15 cellular contexts compared by ENCODE assay signal in the genomic region with DNA sequence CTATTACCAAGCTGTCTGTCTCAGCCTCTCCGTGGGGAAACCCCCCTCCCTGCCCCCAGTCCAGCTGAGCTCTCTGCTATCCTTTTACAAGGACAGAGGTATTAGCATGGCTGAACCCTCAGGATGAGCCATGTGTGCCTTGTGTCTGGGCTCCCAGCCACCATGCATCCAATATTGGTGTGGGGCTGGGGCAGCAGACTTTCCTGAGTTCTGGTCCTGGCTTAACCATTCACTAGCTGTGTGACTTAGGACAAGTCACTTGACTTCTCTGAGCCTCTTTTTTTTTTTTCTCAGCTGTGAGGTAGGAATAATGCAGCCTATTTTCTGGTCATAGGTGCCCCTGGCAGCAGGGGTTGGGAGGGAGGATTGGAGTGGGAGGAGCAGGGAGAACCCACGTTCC. TPM values are rescaled to one million over a fixed set of nuclear protein-coding genes. Genes with fewer than 3 reads are reported as not detected.
DNase-seq lines count a peak whose midpoint lies in the region; FAIRE-seq and TF ChIP-seq lines count a peak whose summit lies in the region.
"Had no signal": no experiment of that assay in that cellular context is flagged by ENCODE, and none has a peak within 500 bp of the region (broad histone marks: within the 10 kb centered on the region; RNA-seq: fewer than 3 reads in every experiment).

No MANE protein-coding gene starts in this region.

- H2AFZ ChIP-seq in OCI-LY3 (ENCODE audit: low read depth, low read length) (no peak overlapping the region), H1 (ENCODE audit: low read length) (no peak overlapping the region)
- H2AFZ ChIP-seq: GM23248 had no signal

- H2BK15ac ChIP-seq in H1 (ENCODE audit: low read length) = peak overlapping the region; percentile 83

- no peak overlapping the region for H3K4ac ChIP-seq in H1 (replicated peaks; ENCODE audit: insufficient read length, low read depth, low read length)

- no peak for TF ChIP-seq EP300 in H1 (IDR thresholded peaks at IDR 0.05; ENCODE audit: borderline replicate concordance in 1 of 2, low read depth in 2 of 2, low read length in 2 of 2)

- H4K91ac ChIP-seq in H1 (replicated peaks; ENCODE audit: insufficient read length, low read length) = peak overlapping the region; percentile 11

- H3K4me3 ChIP-seq in OCI-LY3 (ENCODE audit: low read length) = no peak overlapping the region
- H3K4me3 ChIP-seq in H1 (ENCODE audit: extremely low read depth in 1 of 4, insufficient read depth in 2 of 4, low read depth in 3 of 4, low read length in 4 of 4) = no peak overlapping the region
- H3K4me3 ChIP-seq: GM23248 had no signal

- peaks cover 4% of the 10 kb centered on the region; the same call in 1 of the 2 replicates for H3K27me3 ChIP-seq in OCI-LY3 (ENCODE audit: low read depth, low read length)
- H3K27me3 ChIP-seq in H1 (replicated peaks in 1 of 4; ENCODE audit: control insufficient read depth in 3 of 4, extremely low read depth in 1 of 4, insufficient read depth in 3 of 4, low read length in 3 of 4) = no peaks in the 10 kb centered on the region

- 0 out of 2 replicates have a peak overlapping the region, but pooled peaks have one; percentile 88 for H2AK5ac ChIP-seq in H1 (ENCODE audit: low read depth, low read length)

- no peak overlapping the region for H3K23ac ChIP-seq in H1 (ENCODE audit: insufficient read length)

- no peak overlapping the region for H3K56ac ChIP-seq in H1 (replicated peaks; ENCODE audit: insufficient read length, low read depth, low read length)

- H3K4me2 ChIP-seq in OCI-LY3 (ENCODE audit: low read length) = peak overlapping the region; percentile 42
- H3K4me2 ChIP-seq in H1 (ENCODE audit: insufficient read depth in 1 of 2, low read depth in 2 of 2, low read length in 2 of 2) = no peak overlapping the region

- TF ChIP-seq POLR2A in H1 (IDR thresholded peaks at IDR 0.05; ENCODE audit: control extremely low read depth in 1 of 2, low read depth in 2 of 2, low read length in 2 of 2) (no peak), erythroblast (IDR thresholded peaks at IDR 0.05; ENCODE audit: low read length) (no peak)

- TF ChIP-seq CTCF in OCI-LY3 (IDR thresholded peaks at IDR 0.05; ENCODE audit: low read depth, low read length) (no peak), H1 (IDR thresholded peaks at IDR 0.05; ENCODE audit: control extremely low read depth in 1 of 3, insufficient read depth in 1 of 3, low read depth in 1 of 3, low read length in 3 of 3) (no peak)

- no peak for FAIRE-seq in H1 (lab: Jason Lieb, UNC)
- FAIRE-seq: GM18507 had no signal

- H2BK20ac ChIP-seq in H1 (ENCODE audit: low read length) = no peak overlapping the region

- no peak overlapping the region for H3K18ac ChIP-seq in H1 (ENCODE audit: extremely low read depth, low read length)

- H3K9me3 ChIP-seq in OCI-LY3 (ENCODE audit: insufficient read depth, low read length) (no peaks in the 10 kb centered on the region), H1 (ENCODE audit: insufficient read depth in 2 of 2, low read depth in 1 of 2, low read length in 1 of 2) (no peaks in the 10 kb centered on the region)

- no peaks in the 10 kb centered on the region for H3K23me2 ChIP-seq in H1 (ENCODE audit: low read depth, low read length)

- H3K4me1 ChIP-seq in OCI-LY3 (ENCODE audit: low read length) (peaks cover 31% of the 10 kb centered on the region), H1 (replicated peaks in 1 of 4; ENCODE audit: control insufficient read depth in 3 of 4, insufficient read depth in 4 of 4, low read length in 3 of 4) (peaks cover 20 to 49% (median 31%) of the 10 kb centered on the region in 4 experiments)

- peaks cover 4% of the 10 kb centered on the region; the same call in 1 of the 2 replicates for H3K79me1 ChIP-seq in H1 (ENCODE audit: low read depth, low read length)

- 69% methylated on average over 2 of the region's 2 CpGs; no CpG with 5 or more reads in 1 of the 2 experiments for WGBS in H1 (ENCODE audit: extremely low coverage in 1 of 2, insufficient coverage in 1 of 2, insufficient read length in 1 of 2, insufficient replicate concordance in 2 of 2, low coverage in 1 of 2, low lambda C conversion rate in 2 of 2, missing lambda C conversion rate in 1 of 2), 2 experiments

- no peaks in the 10 kb centered on the region for H3K79me2 ChIP-seq in OCI-LY3 (ENCODE audit: low read length)
- no peaks in the 10 kb centered on the region for H3K79me2 ChIP-seq in H1 (ENCODE audit: control insufficient read depth in 1 of 2, insufficient read depth in 2 of 2, low read length in 2 of 2)

- H3K27ac ChIP-seq in OCI-LY3 (ENCODE audit: low read length) (no peak overlapping the region), H1 (ENCODE audit: low read depth, low read length) (no peak overlapping the region)
- H3K27ac ChIP-seq: 22Rv1, GM23248 had no signal

- no peak overlapping the region for H4K5ac ChIP-seq in H1 (ENCODE audit: insufficient read length, low read depth, low read length)

- TF ChIP-seq RAD21 in H1 (IDR thresholded peaks at IDR 0.05 in 1 of 2, conservative IDR thresholded peaks at IDR 0.05 in 1 of 2; ENCODE audit: low read depth in 2 of 2, low read length in 2 of 2) = no peak

- H3K9ac ChIP-seq in OCI-LY3 (ENCODE audit: low read length) = no peak overlapping the region
- H3K9ac ChIP-seq in H1 (replicated peaks in 1 of 4; ENCODE audit: extremely low read depth in 1 of 4, low read depth in 3 of 4, low read length in 3 of 4) = no peak overlapping the region
- H3K9ac ChIP-seq: GM23248 had no signal

- H4K8ac ChIP-seq in H1 (ENCODE audit: extremely low read depth, insufficient read depth, low read length) = no peak overlapping the region; the same call in 1 of the 2 replicates

- H4K20me1 ChIP-seq in OCI-LY3 (ENCODE audit: insufficient read depth, low read length) = no peaks in the 10 kb centered on the region
- H4K20me1 ChIP-seq in H1 (replicated peaks in 1 of 2; ENCODE audit: control insufficient read depth in 1 of 2, insufficient read depth in 2 of 2, low read length in 2 of 2) = no peaks in the 10 kb centered on the region

- CTCF ChIA-PET in H1 (lab: Charles Lee; ENCODE audit: partially characterized antibody) = interaction anchor here (0.8 to 4.2 kb wide), 9 partner anchors 8 to 134 kb away, joined by 3 to 26 read pairs (median 6); a partner anchor contains a TSS

- POLR2A ChIA-PET in H1 (lab: Charles Lee; ENCODE audit: partially characterized antibody) = interaction anchor here (1.3 kb wide), 1 partner anchor 17 kb away, joined by 3 read pairs; a partner anchor contains a TSS

- 0 out of 2 replicates have a peak overlapping the region, but pooled peaks have one; percentile 55 for H2BK12ac ChIP-seq in H1 (ENCODE audit: low read depth, low read length)

- DNase-seq in NCI-H82 (lab: John Stamatoyannopoulos, UW) (peak; percentile 56), NCI-H82 treated with DMSO at 0.1 percent for 48 hours (lab: John Stamatoyannopoulos, UW; ENCODE audit: unreplicated experiment) (no peak), H1 (ENCODE audit: low read depth in 1 of 2, low spot score in 2 of 2) (no peak), erythroblast (lab: John Stamatoyannopoulos, UW) (no peak), mesenteric fat pad (ENCODE audit: low spot score) (no peak), islet precursor cell (no peak)
- DNase-seq: CD4-positive, CD25-positive, alpha-beta regulatory T cell; GM23248; H9; HFFc6 had no signal

- no peak overlapping the region for H2BK120ac ChIP-seq in H1 (replicated peaks; ENCODE audit: low read depth, low read length)

- no peak overlapping the region for H3K14ac ChIP-seq in H1 (ENCODE audit: insufficient read length)

- peak overlapping the region; percentile 35; the same call in 1 of the 2 replicates for H2BK5ac ChIP-seq in H1 (ENCODE audit: low read depth, low read length)

- H3K36me3 ChIP-seq in OCI-LY3 (replicated peaks; ENCODE audit: low read depth, low read length) (no peaks in the 10 kb centered on the region), H1 (ENCODE audit: control insufficient read depth in 2 of 4, insufficient read depth in 4 of 4, low read length in 3 of 4) (0 out of 8 replicates have a peak, but pooled peaks cover 0 to 7% (median 0%) of the 10 kb centered on the region in 4 experiments)

TF ChIP-seq in H1, 55 proteins besides CTCF, POLR2A, EP300 and RAD21:
- TF ChIP-seq KDM1A (IDR thresholded peaks at IDR 0.05; ENCODE audit: borderline replicate concordance, low read length) (peak; percentile 68; the same call in 1 of the 2 replicates), HDAC2 (IDR thresholded peaks at IDR 0.05; ENCODE audit: borderline replicate concordance in 1 of 2, low read depth in 2 of 2, low read length in 2 of 2) (0 out of 4 replicates have a peak, but pooled peaks of 1 of the 2 experiments have one; percentile 51)
- TF ChIP-seq, protein P1, sequence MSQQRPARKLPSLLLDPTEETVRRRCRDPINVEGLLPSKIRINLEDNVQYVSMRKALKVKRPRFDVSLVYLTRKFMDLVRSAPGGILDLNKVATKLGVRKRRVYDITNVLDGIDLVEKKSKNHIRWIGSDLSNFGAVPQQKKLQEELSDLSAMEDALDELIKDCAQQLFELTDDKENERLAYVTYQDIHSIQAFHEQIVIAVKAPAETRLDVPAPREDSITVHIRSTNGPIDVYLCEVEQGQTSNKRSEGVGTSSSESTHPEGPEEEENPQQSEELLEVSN (IDR thresholded peaks at IDR 0.05) = no peak
TF ChIP-seq in H1: peak in this region for 2.

RNA-seq across cellular contexts. Expression of a gene that starts 17.1 kb away (rescaled TPM):
- total RNA-seq in H1 (2021; fragmentation: NEBNext Ultra II Directional; extraction: Animal tissue kit (Norgen Biotek cat#: 25700)) = 0.71 and 1.3 TPM in 2 replicates
- 0.41 and 0.89 TPM in 2 replicates for polyA plus RNA-seq in H1 (2011; rRNA removed)
- polyA plus RNA-seq in H1 (2011; cell fraction: cytosol; rRNA removed) = 0.88 TPM
- 4.4 TPM for polyA plus RNA-seq in H1 (2011; cell fraction: nucleus; rRNA removed)
- 0.60 to 1.6 TPM (median 0.87 TPM) in 4 replicates for polyA plus RNA-seq in H1 (2012, experiment 1 of 2)
- polyA plus RNA-seq in H1 (2012, experiment 2 of 2) = 0.45 TPM
- 0.63 TPM for polyA plus RNA-seq in H1 (2013, experiment 1 of 2)
- 0.57 TPM for polyA plus RNA-seq in H1 (2013, experiment 2 of 2)
- 0.63 and 0.91 TPM in 2 replicates for polyA minus RNA-seq in H1 (2011; rRNA and poly(A)+ RNA removed)
- not detected for polyA minus RNA-seq in H1 (2011; cell fraction: cytosol; rRNA and poly(A)+ RNA removed)
- polyA minus RNA-seq in H1 (2011; cell fraction: nucleus; rRNA and poly(A)+ RNA removed) = 1.9 TPM
- total RNA-seq in mesenteric fat pad = 3.1 TPM
- total RNA-seq: A673; CD4-positive, CD25-positive, alpha-beta regulatory T cell; HT1080 had no signal
- polyA plus RNA-seq: CD4-positive, CD25-positive, alpha-beta regulatory T cell had no signal

RNA-seq across cellular contexts. Expression of a gene that starts 22.1 kb away (rescaled TPM):
- 2.6 and 3.1 TPM in 2 replicates for total RNA-seq in H1 (2021; fragmentation: NEBNext Ultra II Directional; extraction: Animal tissue kit (Norgen Biotek cat#: 25700))
- 1.5 and 2.1 TPM in 2 replicates for polyA plus RNA-seq in H1 (2011; rRNA removed)
- 1.4 TPM for polyA plus RNA-seq in H1 (2011; cell fraction: cytosol; rRNA removed)
- 3.1 TPM for polyA plus RNA-seq in H1 (2011; cell fraction: nucleus; rRNA removed)
- polyA plus RNA-seq in H1 (2012, experiment 1 of 2) = 1.0 to 2.0 TPM (median 1.8 TPM) in 4 replicates
- 1.2 TPM for polyA plus RNA-seq in H1 (2012, experiment 2 of 2)
- 1.2 TPM for polyA plus RNA-seq in H1 (2013, experiment 1 of 2)
- 1.6 TPM for polyA plus RNA-seq in H1 (2013, experiment 2 of 2)
- polyA minus RNA-seq in H1 (2011; rRNA and poly(A)+ RNA removed) = 1.4 and 1.5 TPM in 2 replicates
- polyA minus RNA-seq in H1 (2011; cell fraction: cytosol; rRNA and poly(A)+ RNA removed) = 1.7 TPM
- polyA minus RNA-seq in H1 (2011; cell fraction: nucleus; rRNA and poly(A)+ RNA removed) = 3.8 TPM
- total RNA-seq in mesenteric fat pad = 3.8 TPM
- total RNA-seq: CD4-positive, CD25-positive, alpha-beta regulatory T cell; HT1080 had no signal
